In genomic region chr4:57206172-57206571, GRCh38 we compare ENCODE assay signal across 18 cellular contexts.
A peak's percentile ranks its signal among the peaks of the same experiment; 100 is the strongest.
DNase-seq lines count a peak whose midpoint lies in the region; ATAC-seq and TF ChIP-seq lines count a peak whose summit lies in the region.
"Had no signal": no experiment of that assay in that cellular context is flagged by ENCODE, and none has a peak within 500 bp of the region (broad histone marks: within the 10 kb centered on the region; RNA-seq: fewer than 3 reads in every experiment).

No MANE protein-coding gene starts in this region.

- peaks cover 6% of the 10 kb centered on the region for H3K4me1 Mint-ChIP-seq in GM23338
- H3K4me1 Mint-ChIP-seq: B cell; CD4-positive, CD25-positive, alpha-beta regulatory T cell had no signal

- H3K4me2 ChIP-seq in GM23338, result 0 out of 2 replicates have a peak overlapping the region, but pooled peaks have one; percentile 31
- H3K4me2 ChIP-seq in neural cell (ENCODE audit: low read length), result no peak overlapping the region
- H3K4me2 ChIP-seq: BLaER1 had no signal

- no peak overlapping the region for H3K27ac ChIP-seq in GM23338 (ENCODE audit: low read depth)
- H3K27ac ChIP-seq in neural cell (ENCODE audit: low read length), result peak overlapping the region; percentile 58
- no peak overlapping the region for H3K27ac ChIP-seq in sigmoid colon
- H3K27ac ChIP-seq: BLaER1, C4-2B had no signal

- H3K27me3 ChIP-seq in GM23338 (ENCODE audit: insufficient read depth), result no peaks in the 10 kb centered on the region
- H3K27me3 ChIP-seq in adipocyte (replicated peaks; ENCODE audit: control insufficient read depth, insufficient read depth, low read length), result peaks cover 10% of the 10 kb centered on the region
- no peaks in the 10 kb centered on the region for H3K27me3 ChIP-seq in neural cell (ENCODE audit: insufficient read depth, low read depth, low read length)
- no peaks in the 10 kb centered on the region for H3K27me3 ChIP-seq in sigmoid colon
- H3K27me3 ChIP-seq: BLaER1 had no signal

- H3K27me3 Mint-ChIP-seq in GM23338 (ENCODE audit: insufficient read depth, low read depth, poor library complexity), result peaks cover 3% of the 10 kb centered on the region
- H3K27me3 Mint-ChIP-seq: B cell had no signal

- H3K4me3 ChIP-seq in GM23338, result no peak overlapping the region
- H3K4me3 ChIP-seq in adipocyte (ENCODE audit: low read length), result no peak overlapping the region
- no peak overlapping the region for H3K4me3 ChIP-seq in neural cell (ENCODE audit: low read length)
- no peak overlapping the region for H3K4me3 ChIP-seq in sigmoid colon
- H3K4me3 ChIP-seq: BLaER1 had no signal

- H3K9me3 ChIP-seq in adipocyte (ENCODE audit: control insufficient read depth, low read length) (no peaks in the 10 kb centered on the region), neural cell (ENCODE audit: low read length) (no peaks in the 10 kb centered on the region), sigmoid colon (no peaks in the 10 kb centered on the region)
- H3K9me3 ChIP-seq: BLaER1, Caco-2 had no signal

- H2AFZ ChIP-seq in GM23338, result peak overlapping the region; percentile 21; the same call in 1 of the 2 replicates
- no peak overlapping the region for H2AFZ ChIP-seq in neural cell (ENCODE audit: low read depth, low read length)

- peaks cover 8% of the 10 kb centered on the region; the same call in 1 of the 2 replicates for H3K4me1 ChIP-seq in GM23338 (ENCODE audit: insufficient read depth)
- H3K4me1 ChIP-seq in adipocyte (ENCODE audit: control insufficient read depth, insufficient read depth, low read length), result no peaks in the 10 kb centered on the region
- no peaks in the 10 kb centered on the region for H3K4me1 ChIP-seq in sigmoid colon
- H3K4me1 ChIP-seq: BLaER1, Caco-2 had no signal

- H3K36me3 Mint-ChIP-seq in GM23338 (ENCODE audit: low read depth), result peaks cover 8% of the 10 kb centered on the region
- H3K36me3 Mint-ChIP-seq: CD8-positive, alpha-beta T cell had no signal

- H3K9me2 ChIP-seq in GM23338 (ENCODE audit: insufficient read depth), result peaks cover 9% of the 10 kb centered on the region
- no peaks in the 10 kb centered on the region for H3K9me2 ChIP-seq in neural cell (ENCODE audit: insufficient read depth, low read length)

- no peak overlapping the region for H3K27ac Mint-ChIP-seq in GM23338
- H3K27ac Mint-ChIP-seq: B cell; CD4-positive, CD25-positive, alpha-beta regulatory T cell; CD8-positive, alpha-beta T cell; H9 had no signal

- H3K4me3 Mint-ChIP-seq in GM23338, result no peak overlapping the region
- H3K4me3 Mint-ChIP-seq: B cell; CD4-positive, CD25-positive, alpha-beta regulatory T cell; CD8-positive, alpha-beta T cell; H9 had no signal

- TF ChIP-seq EP300 in neural cell (conservative IDR thresholded peaks at IDR 0.05; ENCODE audit: poor library complexity, severe bottlenecking) (no peak), sigmoid colon (IDR thresholded peaks at IDR 0.05) (no peak)

- no peaks in the 10 kb centered on the region for H3F3A ChIP-seq in GM23338 (replicated peaks; ENCODE audit: low read depth)
- H3F3A ChIP-seq in neural cell (ENCODE audit: insufficient read depth, low read length, poor library complexity, severe bottlenecking), result no peaks in the 10 kb centered on the region

- no peaks in the 10 kb centered on the region for H4K20me1 ChIP-seq in GM23338 (replicated peaks; ENCODE audit: insufficient read depth)
- no peaks in the 10 kb centered on the region for H4K20me1 ChIP-seq in neural cell (ENCODE audit: insufficient read depth)
- H4K20me1 ChIP-seq: BLaER1 had no signal

- no peak for TF ChIP-seq POLR2A in sigmoid colon (IDR thresholded peaks at IDR 0.05)

- no peaks in the 10 kb centered on the region for H3K36me3 ChIP-seq in GM23338 (ENCODE audit: insufficient read depth)
- H3K36me3 ChIP-seq in adipocyte (ENCODE audit: control insufficient read depth, insufficient read depth, low read length, severe bottlenecking), result no peaks in the 10 kb centered on the region
- H3K36me3 ChIP-seq in neural cell (ENCODE audit: insufficient read depth, low read length), result no peaks in the 10 kb centered on the region
- no peaks in the 10 kb centered on the region for H3K36me3 ChIP-seq in sigmoid colon
- H3K36me3 ChIP-seq: BLaER1 had no signal

- H3K79me2 ChIP-seq in GM23338 (replicated peaks; ENCODE audit: insufficient read depth), result no peaks in the 10 kb centered on the region
- H3K79me2 ChIP-seq in neural cell (replicated peaks; ENCODE audit: insufficient read depth, low read length), result no peaks in the 10 kb centered on the region

- 47 to 74% methylated on average over 2 of the region's 2 CpGs for WGBS in sigmoid colon, 2 donors

- no peak for TF ChIP-seq RAD21 in neural cell (conservative IDR thresholded peaks at IDR 0.05)

- ATAC-seq in GM23338 (no peak), GM21526 (IDR thresholded peaks at IDR 0.05; ENCODE audit: low FRiP score, unreplicated experiment) (no peak)
- ATAC-seq: CD8-positive, alpha-beta T cell; HCT116 had no signal

- peak; percentile 24 for DNase-seq in GM23338 (ENCODE audit: low spot score)
- DNase-seq in adipocyte (ENCODE audit: low read depth), result peak; percentile 1
- peak; percentile 77 for DNase-seq in left kidney (ENCODE audit: low read depth, low spot score)
- DNase-seq in sigmoid colon, result no peak
- DNase-seq in A172 (ENCODE audit: low spot score), result no peak
- DNase-seq: 8988T; Caco-2; CD4-positive, CD25-positive, alpha-beta regulatory T cell; CD8-positive, alpha-beta T cell; DMS153; DND-41; H9 had no signal

- H3K9me3 Mint-ChIP-seq in GM23338, result peaks cover 12% of the 10 kb centered on the region
- H3K9me3 Mint-ChIP-seq: CD8-positive, alpha-beta T cell had no signal

- no peak for TF ChIP-seq CTCF in GM23338 (conservative IDR thresholded peaks at IDR 0.05; ENCODE audit: low read depth in 2 of 2)
- TF ChIP-seq CTCF in neural cell (IDR thresholded peaks at IDR 0.05; ENCODE audit: poor library complexity, severe bottlenecking), result no peak
- TF ChIP-seq CTCF in sigmoid colon (IDR thresholded peaks at IDR 0.05), result no peak

- no peak overlapping the region for H3K9ac ChIP-seq in adipocyte (ENCODE audit: low read length)
- no peak overlapping the region for H3K9ac ChIP-seq in neural cell (ENCODE audit: low read length)
- H3K9ac ChIP-seq: BLaER1 had no signal

- intact Hi-C loops in sigmoid colon (cut with DNase I), result no loop called here

TF ChIP-seq in GM23338, 12 proteins besides CTCF, POLR2A, EP300 and RAD21 (continues in another document):
- TF ChIP-seq ETS1 (IDR thresholded peaks at IDR 0.05), result no peak

TF ChIP-seq in neural cell, 6 proteins besides CTCF, POLR2A, EP300 and RAD21:
- no peak for TF ChIP-seq POLR2AphosphoS5 (IDR thresholded peaks at IDR 0.05)
- TF ChIP-seq MXI1 (conservative IDR thresholded peaks at IDR 0.05; ENCODE audit: poor library complexity, severe bottlenecking), result no peak
- no peak for TF ChIP-seq EZH2 (IDR thresholded peaks at IDR 0.05; ENCODE audit: borderline replicate concordance, insufficient read depth, low read length, poor library complexity, severe bottlenecking)
- TF ChIP-seq TAF1 (IDR thresholded peaks at IDR 0.05; ENCODE audit: low read depth), result no peak
- no peak for TF ChIP-seq REST (IDR thresholded peaks at IDR 0.05; ENCODE audit: borderline replicate concordance)
- no peak for TF ChIP-seq SMC3 (conservative IDR thresholded peaks at IDR 0.05; ENCODE audit: poor library complexity)

Comparison
In these comparisons a context has a peak if more than half of its experiments do, and no peak if none do; other contexts are left out.
1. DNase-seq: peak in GM23338 (single experiment), adipocyte (single experiment) and left kidney (single experiment); none in sigmoid colon (single experiment) and A172 (single experiment).